8 cellular contexts compared by ENCODE assay signal in genomic region chr4:171812377-171813194, GRCh38. TPM values are rescaled to one million over a fixed set of nuclear protein-coding genes. Genes with fewer than 3 reads are reported as not detected.
DNase-seq lines count a peak whose midpoint lies in the region; ATAC-seq and TF ChIP-seq lines count a peak whose summit lies in the region.

No MANE protein-coding gene starts in this region.

- H3K27me3 ChIP-seq in esophagus squamous epithelium: peaks cover 0 to 42% (median 0%) of the 10 kb centered on the region in 4 donors

- no peak for TF ChIP-seq POLR2A in esophagus squamous epithelium (IDR thresholded peaks at IDR 0.05)

- H3K36me3 Mint-ChIP-seq in activated CD8-positive, alpha-beta T cell treated with anti-CD3 and anti-CD28 coated beads for 36 hours (ENCODE audit: low read depth): peaks cover 4% of the 10 kb centered on the region

- POLR2A ChIA-PET in activated CD8-positive, alpha-beta T cell treated with anti-CD3 and anti-CD28 coated beads for 36 hours (lab: Charles Lee): no interaction called here

- intact Hi-C loops in esophagus squamous epithelium (cut with DNase I) (no loop called here), posterior vena cava (cut with DNase I) (no loop called here)
- intact Hi-C loops in activated CD8-positive, alpha-beta T cell treated with anti-CD3 and anti-CD28 coated beads for 36 hours (cut with micrococcal nuclease): no loop called here

- peaks cover 15% of the 10 kb centered on the region for H3K27me3 Mint-ChIP-seq in activated CD8-positive, alpha-beta T cell treated with anti-CD3 and anti-CD28 coated beads for 36 hours

- DNase-seq in LHCN-M2 (ENCODE audit: low read depth): peak; percentile 2
- DNase-seq in esophagus squamous epithelium (lab: John Stamatoyannopoulos, UW): no peak
- DNase-seq in skeletal muscle cell (ENCODE audit: low read depth): no peak
- DNase-seq in activated T-cell treated with anti-CD3 and anti-CD28 coated beads, Interleukin-2, amount 50 U/mL, for 1 hour: no peak
- no peak for DNase-seq in activated CD8-positive, alpha-beta T cell treated with anti-CD3 and anti-CD28 coated beads for 36 hours
- DNase-seq in posterior vena cava (ENCODE audit: low spot score): no peak

- H3K4me1 Mint-ChIP-seq in activated CD8-positive, alpha-beta T cell treated with anti-CD3 and anti-CD28 coated beads for 36 hours (ENCODE audit: low read depth): no peaks in the 10 kb centered on the region

- H3K9me3 Mint-ChIP-seq in activated CD8-positive, alpha-beta T cell treated with anti-CD3 and anti-CD28 coated beads for 36 hours: no peaks in the 10 kb centered on the region

- WGBS in esophagus squamous epithelium, 2 donors: 8 to 12% methylated on average over 20 to 26 of the region's 54 CpGs

- no peaks in the 10 kb centered on the region for H3K9me3 ChIP-seq in esophagus squamous epithelium

- peak; percentile 21 for ATAC-seq in GM19372 (IDR thresholded peaks at IDR 0.05; ENCODE audit: low read depth, unreplicated experiment)
- no peak for ATAC-seq in activated CD8-positive, alpha-beta T cell treated with anti-CD3 and anti-CD28 coated beads for 36 hours
- no peak for ATAC-seq in activated CD4-positive, CD25-positive, alpha-beta regulatory T cell treated with anti-CD3 and anti-CD28 coated beads, Interleukin-2, amount 50 U/mL, for 24 hours

- no peak overlapping the region for H3K27ac ChIP-seq in esophagus squamous epithelium

- CTCF ChIA-PET in activated CD8-positive, alpha-beta T cell treated with anti-CD3 and anti-CD28 coated beads for 36 hours (lab: Charles Lee): no interaction called here

- H3K36me3 ChIP-seq in esophagus squamous epithelium: no peaks in the 10 kb centered on the region

- no peak for TF ChIP-seq CTCF in esophagus squamous epithelium (IDR thresholded peaks at IDR 0.05)
- TF ChIP-seq CTCF in activated CD8-positive, alpha-beta T cell treated with anti-CD3 and anti-CD28 coated beads for 36 hours (IDR thresholded peaks at IDR 0.05): no peak

- no peak overlapping the region for H3K27ac Mint-ChIP-seq in activated CD8-positive, alpha-beta T cell treated with anti-CD3 and anti-CD28 coated beads for 36 hours

- H3K4me1 ChIP-seq in esophagus squamous epithelium: peaks cover 0 to 18% (median 6%) of the 10 kb centered on the region in 3 donors

- H3K4me3 ChIP-seq in esophagus squamous epithelium (peak overlapping the region in 3 of 4 donors; percentile 15 to 59 (median 35)), skeletal muscle cell (ENCODE audit: low read depth, low read length) (peak overlapping the region; percentile 44)

- H3K4me3 Mint-ChIP-seq in activated CD8-positive, alpha-beta T cell treated with anti-CD3 and anti-CD28 coated beads for 36 hours: no peak overlapping the region

RNA-seq across cellular contexts. Expression of gene GALNTL6, which starts 0.6 kb away (rescaled TPM):
- 0.06 TPM in 2 replicates for total RNA-seq in LHCN-M2 (2014; rRNA removed)
- not detected for polyA plus RNA-seq in LHCN-M2 (2012)
- total RNA-seq in esophagus squamous epithelium: under 1 TPM in 1 of 4 donors, not detected in 3; 0.12 TPM
- total RNA-seq in activated CD8-positive, alpha-beta T cell treated with anti-CD3 and anti-CD28 coated beads for 36 hours: not detected
- not detected for total RNA-seq in posterior vena cava
